ENCODE assay signal across 15 cellular contexts in genomic region chr3:19363071-19363470, GRCh38.
DNase-seq lines count a peak whose midpoint lies in the region; ATAC-seq lines count a peak whose summit lies in the region.
"Had no signal": no experiment of that assay in that cellular context is flagged by ENCODE, and none has a peak within 500 bp of the region (broad histone marks: within the 10 kb centered on the region; RNA-seq: fewer than 3 reads in every experiment).

No MANE protein-coding gene starts in this region.

- peak overlapping the region; percentile 65 to 93 (median 89) for H3K27ac Mint-ChIP-seq in IgD-negative memory B cell
- H3K27ac Mint-ChIP-seq in stimulated activated memory B cell treated with anti-CD40 and anti-IgM and Interleukin-4, amounts not matched to agents 10 μg/mL and 1 μg/mL and 100 μg/mL, for 72 hours: peak overlapping the region; percentile 75
- no peak overlapping the region for H3K27ac Mint-ChIP-seq in activated CD4-positive, alpha-beta memory T cell treated with anti-CD3 and anti-CD28 coated beads, Interleukin-2, amount 10 ng/mL, durations not matched to agents 7 days and 5 days
- H3K27ac Mint-ChIP-seq: CD4-positive, alpha-beta memory T cell had no signal

- DNase-seq in NCI-H2029 (lab: John Stamatoyannopoulos, UW) (no peak), NCI-H82 treated with DMSO at 0.1 percent for 48 hours (lab: John Stamatoyannopoulos, UW; ENCODE audit: unreplicated experiment) (no peak)
- DNase-seq in activated CD4-positive, alpha-beta memory T cell treated with anti-CD3 and anti-CD28 coated beads, Interleukin-2, amount 10 ng/mL, durations not matched to agents 7 days and 5 days: no peak
- DNase-seq: ACHN; BE2C; CD4-positive, alpha-beta memory T cell; H7; NCI-H1092; NCI-H446; NCI-H82; SHP77 had no signal

- CTCF ChIA-PET in activated CD4-positive, alpha-beta memory T cell treated with anti-CD3 and anti-CD28 coated beads, Interleukin-2, amount 10 ng/mL, durations not matched to agents 7 days and 5 days (lab: Charles Lee): no interaction called here

- peaks cover 30 to 39% (median 30%) of the 10 kb centered on the region in 3 donors for H3K4me1 Mint-ChIP-seq in IgD-negative memory B cell
- H3K4me1 Mint-ChIP-seq in stimulated activated memory B cell treated with anti-CD40 and anti-IgM and Interleukin-4, amounts not matched to agents 10 μg/mL and 1 μg/mL and 100 μg/mL, for 72 hours: peaks cover 36% of the 10 kb centered on the region
- H3K4me1 Mint-ChIP-seq in activated CD4-positive, alpha-beta memory T cell treated with anti-CD3 and anti-CD28 coated beads, Interleukin-2, amount 10 ng/mL, durations not matched to agents 7 days and 5 days: no peaks in the 10 kb centered on the region
- H3K4me1 Mint-ChIP-seq: CD4-positive, alpha-beta memory T cell had no signal

- peak overlapping the region in 1 of 4 donors; percentile 40 for H3K4me3 Mint-ChIP-seq in IgD-negative memory B cell
- no peak overlapping the region for H3K4me3 Mint-ChIP-seq in stimulated activated memory B cell treated with anti-CD40 and anti-IgM and Interleukin-4, amounts not matched to agents 10 μg/mL and 1 μg/mL and 100 μg/mL, for 72 hours
- no peak overlapping the region for H3K4me3 Mint-ChIP-seq in activated CD4-positive, alpha-beta memory T cell treated with anti-CD3 and anti-CD28 coated beads, Interleukin-2, amount 10 ng/mL, durations not matched to agents 7 days and 5 days
- H3K4me3 Mint-ChIP-seq: CD4-positive, alpha-beta memory T cell had no signal

- H3K36me3 Mint-ChIP-seq in IgD-negative memory B cell: peaks cover 9% of the 10 kb centered on the region
- peaks cover 11% of the 10 kb centered on the region for H3K36me3 Mint-ChIP-seq in stimulated activated memory B cell treated with anti-CD40 and anti-IgM and Interleukin-4, amounts not matched to agents 10 μg/mL and 1 μg/mL and 100 μg/mL, for 72 hours
- no peaks in the 10 kb centered on the region for H3K36me3 Mint-ChIP-seq in activated CD4-positive, alpha-beta memory T cell treated with anti-CD3 and anti-CD28 coated beads, Interleukin-2, amount 10 ng/mL, durations not matched to agents 7 days and 5 days (ENCODE audit: low read depth)
- H3K36me3 Mint-ChIP-seq: CD4-positive, alpha-beta memory T cell had no signal

- ATAC-seq in GM18868 (IDR thresholded peaks at IDR 0.05; ENCODE audit: unreplicated experiment) (peak; percentile 17), HG02610 (IDR thresholded peaks at IDR 0.05; ENCODE audit: unreplicated experiment) (peak; percentile 13)
- ATAC-seq in stimulated activated memory B cell treated with anti-CD40 and anti-IgM and Interleukin-4, amounts not matched to agents 10 μg/mL and 1 μg/mL and 100 μg/mL, for 72 hours: no peak

- POLR2A ChIA-PET in activated CD4-positive, alpha-beta memory T cell treated with anti-CD3 and anti-CD28 coated beads, Interleukin-2, amount 10 ng/mL, durations not matched to agents 7 days and 5 days (lab: Charles Lee): no interaction called here

- H3K27me3 Mint-ChIP-seq in IgD-negative memory B cell: no peaks in the 10 kb centered on the region
- H3K27me3 Mint-ChIP-seq in stimulated activated memory B cell treated with anti-CD40 and anti-IgM and Interleukin-4, amounts not matched to agents 10 μg/mL and 1 μg/mL and 100 μg/mL, for 72 hours: no peaks in the 10 kb centered on the region
- no peaks in the 10 kb centered on the region for H3K27me3 Mint-ChIP-seq in activated CD4-positive, alpha-beta memory T cell treated with anti-CD3 and anti-CD28 coated beads, Interleukin-2, amount 10 ng/mL, durations not matched to agents 7 days and 5 days
- H3K27me3 Mint-ChIP-seq: CD4-positive, alpha-beta memory T cell had no signal

- H3K9me3 Mint-ChIP-seq in IgD-negative memory B cell: peaks cover 0 to 16% (median 0%) of the 10 kb centered on the region in 3 donors
- H3K9me3 Mint-ChIP-seq in stimulated activated memory B cell treated with anti-CD40 and anti-IgM and Interleukin-4, amounts not matched to agents 10 μg/mL and 1 μg/mL and 100 μg/mL, for 72 hours: peaks cover 7% of the 10 kb centered on the region
- H3K9me3 Mint-ChIP-seq in activated CD4-positive, alpha-beta memory T cell treated with anti-CD3 and anti-CD28 coated beads, Interleukin-2, amount 10 ng/mL, durations not matched to agents 7 days and 5 days: no peaks in the 10 kb centered on the region
